In genomic region chr7:51316666-51317581, GRCh38 we compare ENCODE assay signal across 9 cellular contexts. TPM values are rescaled to one million over a fixed set of nuclear protein-coding genes. Genes with fewer than 3 reads are reported as not detected.
DNase-seq lines count a peak whose midpoint lies in the region; ATAC-seq and TF ChIP-seq lines count a peak whose summit lies in the region.
"Had no signal": no experiment of that assay in that cellular context is flagged by ENCODE, and none has a peak within 500 bp of the region (broad histone marks: within the 10 kb centered on the region; RNA-seq: fewer than 3 reads in every experiment).

A gene with protein sequence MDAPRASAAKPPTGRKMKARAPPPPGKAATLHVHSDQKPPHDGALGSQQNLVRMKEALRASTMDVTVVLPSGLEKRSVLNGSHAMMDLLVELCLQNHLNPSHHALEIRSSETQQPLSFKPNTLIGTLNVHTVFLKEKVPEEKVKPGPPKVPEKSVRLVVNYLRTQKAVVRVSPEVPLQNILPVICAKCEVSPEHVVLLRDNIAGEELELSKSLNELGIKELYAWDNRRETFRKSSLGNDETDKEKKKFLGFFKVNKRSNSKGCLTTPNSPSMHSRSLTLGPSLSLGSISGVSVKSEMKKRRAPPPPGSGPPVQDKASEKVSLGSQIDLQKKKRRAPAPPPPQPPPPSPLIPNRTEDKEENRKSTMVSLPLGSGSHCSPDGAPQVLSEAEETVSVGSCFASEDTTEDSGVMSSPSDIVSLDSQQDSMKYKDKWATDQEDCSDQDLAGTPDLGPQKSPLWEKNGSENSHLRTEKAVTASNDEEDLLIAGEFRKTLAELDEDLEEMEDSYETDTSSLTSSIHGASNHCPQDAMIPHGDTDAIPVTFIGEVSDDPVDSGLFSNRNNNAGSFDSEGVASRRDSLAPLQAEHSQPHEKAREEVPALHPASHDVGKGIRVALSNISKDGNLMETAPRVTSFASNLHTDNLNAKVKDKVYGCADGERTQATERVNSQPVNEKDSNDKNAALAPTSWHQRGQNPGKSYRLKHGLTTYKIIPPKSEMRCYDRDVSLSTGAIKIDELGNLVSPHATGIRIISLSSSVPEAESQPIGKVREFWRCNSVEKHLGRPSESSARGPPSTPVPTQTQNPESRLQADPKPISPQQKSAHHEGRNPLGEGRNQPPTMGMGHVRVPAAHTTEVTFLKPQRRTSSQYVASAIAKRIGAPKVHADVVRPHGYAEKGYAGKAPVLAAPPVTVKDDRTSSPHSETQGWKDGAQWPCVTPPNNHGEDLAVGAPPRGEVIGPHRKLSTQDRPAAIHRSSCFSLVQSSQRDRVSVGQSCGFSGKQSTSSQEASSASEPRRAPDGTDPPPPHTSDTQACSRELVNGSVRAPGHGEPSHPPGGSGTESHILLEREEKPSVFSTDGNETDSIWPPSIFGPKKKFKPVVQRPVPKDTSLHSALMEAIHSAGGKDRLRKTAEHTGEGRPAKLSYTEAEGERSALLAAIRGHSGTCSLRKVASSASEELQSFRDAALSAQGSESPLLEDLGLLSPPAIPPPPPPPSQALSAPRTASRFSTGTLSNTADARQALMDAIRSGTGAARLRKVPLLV (minus strand): TSS chr7:51316809. CDS start chr7:51316633, 176 bp downstream.

- H3K36me3 Mint-ChIP-seq in activated T-cell treated with anti-CD3 and anti-CD28 coated beads, Interleukin-2, amount 50 U/mL, for 72 hours (ENCODE audit: insufficient read depth in 2 of 2) = peaks cover 0 to 2% of the 10 kb centered on the region in 2 donors

- no peak for TF ChIP-seq CTCF in psoas muscle (IDR thresholded peaks at IDR 0.05)

- DNase-seq in NCI-H2029 (lab: John Stamatoyannopoulos, UW) (peak; percentile 44), NCI-H2029 treated with DMSO at 0.1 percent for 48 hours (lab: John Stamatoyannopoulos, UW) (no peak), left ventricle myocardium superior (peak; percentile 59), psoas muscle (peak; percentile 47 to 65), NCI-H1417 treated with DMSO at 0.1 percent for 48 hours (lab: John Stamatoyannopoulos, UW) (no peak), GDM1 (lab: John Stamatoyannopoulos, UW) (no peak), NCI-H2107 treated with DMSO at 0.1 percent for 48 hours (lab: John Stamatoyannopoulos, UW; ENCODE audit: unreplicated experiment) (no peak)
- DNase-seq in activated T-cell treated with anti-CD3 and anti-CD28 coated beads, Interleukin-2, amount 50 U/mL, for 72 hours = peak in 1 of 2 donors; percentile 6

- H3K27me3 ChIP-seq in psoas muscle (ENCODE audit: insufficient read depth in 3 of 3, low read length in 2 of 3) = no peaks in the 10 kb centered on the region

- WGBS in psoas muscle, 3 donors = 5 to 16% (median 12%) methylated on average over 65 to 92 of the region's 94 CpGs

- H3K27ac ChIP-seq in psoas muscle = peak within 1 kb of the TSS; percentile 90

- intact Hi-C loops in left ventricle myocardium superior (cut with micrococcal nuclease) (no loop called here), psoas muscle (cut with DNase I) (loop anchor here (5.0 kb wide), 2 partner anchors 35 to 90 kb away; no protein-coding TSS in a partner anchor)

- peak; percentile 15 to 41 for ATAC-seq in activated T-cell treated with anti-CD3 and anti-CD28 coated beads, Interleukin-2, amount 50 U/mL, for 72 hours (replicated peaks in 1 of 2)
- ATAC-seq in left ventricle myocardium superior (peak; percentile 72), psoas muscle (peak; percentile 47 to 61 (median 54))

- H3K9me3 ChIP-seq in psoas muscle = no peaks in the 10 kb centered on the region

- H3K4me1 Mint-ChIP-seq in activated T-cell treated with anti-CD3 and anti-CD28 coated beads, Interleukin-2, amount 50 U/mL, for 72 hours (ENCODE audit: low read depth) = peaks cover 5% of the 10 kb centered on the region

- no peaks in the 10 kb centered on the region for H3K36me3 ChIP-seq in psoas muscle (ENCODE audit: insufficient read depth in 1 of 2, low read depth in 1 of 2)

- H3K27me3 Mint-ChIP-seq in activated T-cell treated with anti-CD3 and anti-CD28 coated beads, Interleukin-2, amount 50 U/mL, for 72 hours (ENCODE audit: low read depth) = peaks cover 42% of the 10 kb centered on the region

- peaks cover 3% of the 10 kb centered on the region for H3K4me1 ChIP-seq in psoas muscle

- peak within 1 kb of the TSS; percentile 70 to 75 for H3K4me3 Mint-ChIP-seq in activated T-cell treated with anti-CD3 and anti-CD28 coated beads, Interleukin-2, amount 50 U/mL, for 72 hours

- no peak within 1 kb of the TSS for H3K27ac Mint-ChIP-seq in activated T-cell treated with anti-CD3 and anti-CD28 coated beads, Interleukin-2, amount 50 U/mL, for 72 hours

- peak within 1 kb of the TSS; percentile 81 for H3K4me3 ChIP-seq in psoas muscle

- H3K9me3 Mint-ChIP-seq in activated T-cell treated with anti-CD3 and anti-CD28 coated beads, Interleukin-2, amount 50 U/mL, for 72 hours = no peaks in the 10 kb centered on the region

RNA-seq across cellular contexts. Expression of the gene that starts here (rescaled TPM):
- not detected for total RNA-seq in activated T-cell treated with anti-CD3 and anti-CD28 coated beads, Interleukin-2, amount 50 U/mL, for 72 hours
- total RNA-seq in left ventricle myocardium superior = 91.2 TPM
- total RNA-seq in psoas muscle = 100 to 1,000 TPM in 3 of 4 donors, 10 to 100 TPM in 1; 57.5 to 139 (median 117) TPM
- 100 to 1,000 TPM in 2 of 3 donors, 10 to 100 TPM in 1; 59.5 to 122 (median 115) TPM for polyA plus RNA-seq in psoas muscle
- polyA plus RNA-seq: BJ had no signal

Comparison
In these comparisons a context has a peak if more than half of its experiments do, and no peak if none do; other contexts are left out.
1. RNA of the gene that starts here (total RNA-seq): 57.5 to 139 TPM in psoas muscle and 91.2 TPM in left ventricle myocardium superior (single experiment); not detected in activated T-cell treated with anti-CD3 and anti-CD28 coated beads, Interleukin-2, amount 50 U/mL, for 72 hours; every median in the first group is over 10 times any median in the second.
2. DNase-seq: peak in NCI-H2029 (single experiment), left ventricle myocardium superior (single experiment) and psoas muscle (2 of 2); none in NCI-H2029 treated with DMSO at 0.1 percent for 48 hours (single experiment), NCI-H1417 treated with DMSO at 0.1 percent for 48 hours (single experiment), GDM1 (single experiment) and NCI-H2107 treated with DMSO at 0.1 percent for 48 hours (single experiment).
3. Peak in ATAC-seq in activated T-cell treated with anti-CD3 and anti-CD28 coated beads, Interleukin-2, amount 50 U/mL, for 72 hours; RNA of the gene not detected or under 1 TPM.
4. Peak in every context shown above with its lines, with median percentiles within 50 percentile points of each other: ATAC-seq.